ENCODE assay signal across 12 cellular contexts in the genomic region with DNA sequence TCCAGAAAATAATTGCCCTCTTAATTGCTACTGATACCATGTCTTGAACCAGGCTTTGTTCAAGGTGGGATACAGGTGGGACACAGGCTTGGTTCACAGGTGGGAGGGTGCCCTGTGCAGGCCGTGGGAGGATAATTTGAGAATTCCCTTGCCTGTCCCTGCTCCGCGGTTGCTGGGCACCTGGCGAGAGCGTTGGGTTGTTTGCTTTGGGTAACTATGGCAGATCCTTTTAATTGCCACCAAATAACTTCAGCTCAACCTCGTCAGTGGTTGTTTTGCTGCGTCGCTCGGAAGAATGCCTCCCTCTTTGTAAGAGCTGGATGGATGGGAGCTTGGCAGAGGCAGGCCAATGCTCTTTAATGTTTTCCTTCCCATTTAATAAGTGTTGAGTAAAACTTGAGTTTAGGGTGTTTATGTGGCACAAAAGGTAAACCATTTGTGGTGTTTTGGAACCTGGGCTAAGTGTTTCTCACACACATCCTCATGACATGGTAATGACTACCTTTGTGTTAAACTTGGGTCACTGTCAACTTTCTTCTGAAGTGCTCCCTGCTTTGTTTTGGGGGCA.
DNase-seq lines count a peak whose midpoint lies in the region; ATAC-seq, FAIRE-seq and TF ChIP-seq lines count a peak whose summit lies in the region.
"Had no signal": no experiment of that assay in that cellular context is flagged by ENCODE, and none has a peak within 500 bp of the region (broad histone marks: within the 10 kb centered on the region; RNA-seq: fewer than 3 reads in every experiment).

No MANE protein-coding gene starts in this region.

- FAIRE-seq in A549 (lab: Jason Lieb, UNC) = no peak
- FAIRE-seq: pancreas had no signal

- BruUV-seq in Calu3 (replicated peaks; lab: Mats Ljungman, UMichigan) = no TSS peak

- H3K36me3 ChIP-seq in OCI-LY1 (ENCODE audit: insufficient read depth, low read length) = peaks cover 27% of the 10 kb centered on the region; the same call in 1 of the 2 replicates
- H3K36me3 ChIP-seq: pancreas had no signal

- no peak overlapping the region for H3K4me3 Mint-ChIP-seq in Calu3 (ENCODE audit: low read depth, unreplicated experiment)

- H3K4me2 ChIP-seq in A549 = peak overlapping the region; percentile 44
- no peak overlapping the region; the same call in 1 of the 2 replicates for H3K4me2 ChIP-seq in OCI-LY1 (ENCODE audit: low read length)

- H3K9ac ChIP-seq in OCI-LY1 (ENCODE audit: low read length) = no peak overlapping the region; the same call in 1 of the 2 replicates

- H3K4me1 Mint-ChIP-seq in Calu3 (ENCODE audit: low read depth, unreplicated experiment) = peaks cover 35% of the 10 kb centered on the region

- DNase-seq in A549 (ENCODE audit: low read depth in 1 of 2, low spot score in 1 of 2) = no peak
- DNase-seq in Calu3 = no peak
- no peak for DNase-seq in foreskin melanocyte
- DNase-seq in iPS-NIHi7 (ENCODE audit: extremely low spot score) = no peak
- DNase-seq: COR-L47, pancreas, RPMI8226 had no signal

- TF ChIP-seq CTCF in A549 (IDR thresholded peaks at IDR 0.05) (no peak), Calu3 (IDR thresholded peaks at IDR 0.05; ENCODE audit: unreplicated experiment) (no peak), OCI-LY1 (IDR thresholded peaks at IDR 0.05; ENCODE audit: low read length) (no peak)

- WGBS in A549 (ENCODE audit: missing lambda C conversion rate) = 94% methylated on average over 9 of the region's 9 CpGs

- no peaks in the 10 kb centered on the region for H3K27me3 Mint-ChIP-seq in Calu3 (ENCODE audit: unreplicated experiment)

- peak overlapping the region; percentile 78 to 85 for H3K27ac ChIP-seq in A549
- peak overlapping the region; percentile 66 for H3K27ac ChIP-seq in OCI-LY1 (ENCODE audit: low read depth, low read length, poor library complexity, severe bottlenecking)
- H3K27ac ChIP-seq in cingulate gyrus (ENCODE audit: low read depth, low read length) = peak overlapping the region; percentile 54
- H3K27ac ChIP-seq: pancreas had no signal

- no peaks in the 10 kb centered on the region for H3K9me3 Mint-ChIP-seq in Calu3 (ENCODE audit: low read depth, unreplicated experiment)

- H3K4me3 ChIP-seq in A549 = no peak overlapping the region
- no peak overlapping the region for H3K4me3 ChIP-seq in OCI-LY1 (ENCODE audit: low read depth, low read length, poor library complexity, severe bottlenecking)
- H3K4me3 ChIP-seq: lung, pancreas had no signal

- peaks cover 6% of the 10 kb centered on the region for H3K36me3 Mint-ChIP-seq in Calu3 (ENCODE audit: insufficient read depth, unreplicated experiment)

- intact Hi-C loops in Calu3 (cut with micrococcal nuclease; ENCODE audit: unreplicated experiment) = no loop called here

- H3K9me2 ChIP-seq in OCI-LY1 (ENCODE audit: low read depth, low read length) = no peaks in the 10 kb centered on the region

- peaks cover 16% of the 10 kb centered on the region; the same call in 1 of the 2 replicates for H3K79me2 ChIP-seq in OCI-LY1 (ENCODE audit: insufficient read depth, low read length)

- TF ChIP-seq RAD21 in A549 (conservative IDR thresholded peaks at IDR 0.05 in 1 of 2, IDR thresholded peaks at IDR 0.05 in 1 of 2) = no peak

- CTCF ChIA-PET in A549 (lab: Yijun Ruan, JAX) (interaction anchor here (0.9 to 1.6 kb wide), 6 partner anchors 8 to 216 kb away, joined by 3 to 6 read pairs (median 4); no protein-coding TSS in a partner anchor), Calu3 (lab: Charles Lee) (no interaction called here)

- H3K4me1 ChIP-seq in A549 = peaks cover 58% of the 10 kb centered on the region
- peaks cover 76% of the 10 kb centered on the region for H3K4me1 ChIP-seq in OCI-LY1 (ENCODE audit: insufficient read depth, low read length, severe bottlenecking)
- H3K4me1 ChIP-seq: pancreas had no signal

- no peak for TF ChIP-seq POLR2A in A549 (IDR thresholded peaks at IDR 0.05; ENCODE audit: low read length)

- no peak overlapping the region for H2AFZ ChIP-seq in OCI-LY1 (ENCODE audit: low read length)

- H3K27me3 ChIP-seq in OCI-LY1 (ENCODE audit: insufficient read depth, low read length) = no peaks in the 10 kb centered on the region
- H3K27me3 ChIP-seq: pancreas had no signal

- no peaks in the 10 kb centered on the region for H4K20me1 ChIP-seq in OCI-LY1 (ENCODE audit: insufficient read depth, low read length)

- no peak for ATAC-seq in A549
- no peak for ATAC-seq in GM21786 (IDR thresholded peaks at IDR 0.05; ENCODE audit: unreplicated experiment)
- ATAC-seq in GM21360 (IDR thresholded peaks at IDR 0.05; ENCODE audit: unreplicated experiment) = no peak

- POLR2A ChIA-PET in A549 (lab: Yijun Ruan, JAX) = interaction anchor here (0.6 kb wide), 1 partner anchor 19 kb away, joined by 3 read pairs; no protein-coding TSS in a partner anchor

- no peak for TF ChIP-seq EP300 in A549 (IDR thresholded peaks at IDR 0.05)

- H3K9me3 ChIP-seq in A549 = no peaks in the 10 kb centered on the region
- no peaks in the 10 kb centered on the region for H3K9me3 ChIP-seq in OCI-LY1 (ENCODE audit: low read length)
- H3K9me3 ChIP-seq: pancreas had no signal

- H3K27ac Mint-ChIP-seq in Calu3 (ENCODE audit: unreplicated experiment) = peak overlapping the region; percentile 42

- peaks cover 5% of the 10 kb centered on the region; the same call in 1 of the 2 replicates for H3F3A ChIP-seq in OCI-LY1 (ENCODE audit: insufficient read depth, low read length)

TF ChIP-seq in A549, 52 proteins besides CTCF, POLR2A, EP300 and RAD21:
- TF ChIP-seq MAZ (IDR thresholded peaks at IDR 0.05; ENCODE audit: borderline replicate concordance, low read depth, low read length) (no peak), EHMT2 (IDR thresholded peaks at IDR 0.05; ENCODE audit: low read depth) (no peak), PHF8 (IDR thresholded peaks at IDR 0.05; ENCODE audit: borderline replicate concordance, low read depth) (no peak), FOSL2 (IDR thresholded peaks at IDR 0.05) (no peak), FOSL2 (CRISPR knock-in tag; IDR thresholded peaks at IDR 0.05) (no peak), ESRRA (IDR thresholded peaks at IDR 0.05; ENCODE audit: borderline replicate concordance, low read length) (no peak), CHD4 (IDR thresholded peaks at IDR 0.05; ENCODE audit: borderline replicate concordance) (no peak), RARB (CRISPR knock-in tag; IDR thresholded peaks at IDR 0.05) (no peak), JUNB (IDR thresholded peaks at IDR 0.05) (no peak), HOXA7 (CRISPR knock-in tag; IDR thresholded peaks at IDR 0.05) (no peak), TP53 (CRISPR knock-in tag; IDR thresholded peaks at IDR 0.05) (no peak), CBX2 (IDR thresholded peaks at IDR 0.05; ENCODE audit: borderline replicate concordance, low read depth) (no peak), NR3C1 (IDR thresholded peaks at IDR 0.05) (no peak)
- TF ChIP-seq, protein P1, sequence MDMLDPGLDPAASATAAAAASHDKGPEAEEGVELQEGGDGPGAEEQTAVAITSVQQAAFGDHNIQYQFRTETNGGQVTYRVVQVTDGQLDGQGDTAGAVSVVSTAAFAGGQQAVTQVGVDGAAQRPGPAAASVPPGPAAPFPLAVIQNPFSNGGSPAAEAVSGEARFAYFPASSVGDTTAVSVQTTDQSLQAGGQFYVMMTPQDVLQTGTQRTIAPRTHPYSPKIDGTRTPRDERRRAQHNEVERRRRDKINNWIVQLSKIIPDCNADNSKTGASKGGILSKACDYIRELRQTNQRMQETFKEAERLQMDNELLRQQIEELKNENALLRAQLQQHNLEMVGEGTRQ (IDR thresholded peaks at IDR 0.05) = no peak
- TF ChIP-seq, protein P2, sequence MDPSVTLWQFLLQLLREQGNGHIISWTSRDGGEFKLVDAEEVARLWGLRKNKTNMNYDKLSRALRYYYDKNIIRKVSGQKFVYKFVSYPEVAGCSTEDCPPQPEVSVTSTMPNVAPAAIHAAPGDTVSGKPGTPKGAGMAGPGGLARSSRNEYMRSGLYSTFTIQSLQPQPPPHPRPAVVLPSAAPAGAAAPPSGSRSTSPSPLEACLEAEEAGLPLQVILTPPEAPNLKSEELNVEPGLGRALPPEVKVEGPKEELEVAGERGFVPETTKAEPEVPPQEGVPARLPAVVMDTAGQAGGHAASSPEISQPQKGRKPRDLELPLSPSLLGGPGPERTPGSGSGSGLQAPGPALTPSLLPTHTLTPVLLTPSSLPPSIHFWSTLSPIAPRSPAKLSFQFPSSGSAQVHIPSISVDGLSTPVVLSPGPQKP (IDR thresholded peaks at IDR 0.05; ENCODE audit: low read depth, low read length) = no peak
- TF ChIP-seq, protein P3, sequence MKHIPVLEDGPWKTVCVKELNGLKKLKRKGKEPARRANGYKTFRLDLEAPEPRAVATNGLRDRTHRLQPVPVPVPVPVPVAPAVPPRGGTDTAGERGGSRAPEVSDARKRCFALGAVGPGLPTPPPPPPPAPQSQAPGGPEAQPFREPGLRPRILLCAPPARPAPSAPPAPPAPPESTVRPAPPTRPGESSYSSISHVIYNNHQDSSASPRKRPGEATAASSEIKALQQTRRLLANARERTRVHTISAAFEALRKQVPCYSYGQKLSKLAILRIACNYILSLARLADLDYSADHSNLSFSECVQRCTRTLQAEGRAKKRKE (CRISPR knock-in tag; IDR thresholded peaks at IDR 0.05; ENCODE audit: low read depth) = no peak
- TF ChIP-seq, protein P4, sequence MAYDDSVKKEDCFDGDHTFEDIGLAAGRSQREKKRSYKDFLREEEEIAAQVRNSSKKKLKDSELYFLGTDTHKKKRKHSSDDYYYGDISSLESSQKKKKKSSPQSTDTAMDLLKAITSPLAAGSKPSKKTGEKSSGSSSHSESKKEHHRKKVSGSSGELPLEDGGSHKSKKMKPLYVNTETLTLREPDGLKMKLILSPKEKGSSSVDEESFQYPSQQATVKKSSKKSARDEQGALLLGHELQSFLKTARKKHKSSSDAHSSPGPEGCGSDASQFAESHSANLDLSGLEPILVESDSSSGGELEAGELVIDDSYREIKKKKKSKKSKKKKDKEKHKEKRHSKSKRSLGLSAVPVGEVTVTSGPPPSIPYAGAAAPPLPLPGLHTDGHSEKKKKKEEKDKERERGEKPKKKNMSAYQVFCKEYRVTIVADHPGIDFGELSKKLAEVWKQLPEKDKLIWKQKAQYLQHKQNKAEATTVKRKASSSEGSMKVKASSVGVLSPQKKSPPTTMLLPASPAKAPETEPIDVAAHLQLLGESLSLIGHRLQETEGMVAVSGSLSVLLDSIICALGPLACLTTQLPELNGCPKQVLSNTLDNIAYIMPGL (CRISPR knock-in tag; IDR thresholded peaks at IDR 0.05; ENCODE audit: borderline replicate concordance) = no peak
TF ChIP-seq in A549: peak in this region for 0.
